ENCODE assay signal across 11 cellular contexts in the genomic region with DNA sequence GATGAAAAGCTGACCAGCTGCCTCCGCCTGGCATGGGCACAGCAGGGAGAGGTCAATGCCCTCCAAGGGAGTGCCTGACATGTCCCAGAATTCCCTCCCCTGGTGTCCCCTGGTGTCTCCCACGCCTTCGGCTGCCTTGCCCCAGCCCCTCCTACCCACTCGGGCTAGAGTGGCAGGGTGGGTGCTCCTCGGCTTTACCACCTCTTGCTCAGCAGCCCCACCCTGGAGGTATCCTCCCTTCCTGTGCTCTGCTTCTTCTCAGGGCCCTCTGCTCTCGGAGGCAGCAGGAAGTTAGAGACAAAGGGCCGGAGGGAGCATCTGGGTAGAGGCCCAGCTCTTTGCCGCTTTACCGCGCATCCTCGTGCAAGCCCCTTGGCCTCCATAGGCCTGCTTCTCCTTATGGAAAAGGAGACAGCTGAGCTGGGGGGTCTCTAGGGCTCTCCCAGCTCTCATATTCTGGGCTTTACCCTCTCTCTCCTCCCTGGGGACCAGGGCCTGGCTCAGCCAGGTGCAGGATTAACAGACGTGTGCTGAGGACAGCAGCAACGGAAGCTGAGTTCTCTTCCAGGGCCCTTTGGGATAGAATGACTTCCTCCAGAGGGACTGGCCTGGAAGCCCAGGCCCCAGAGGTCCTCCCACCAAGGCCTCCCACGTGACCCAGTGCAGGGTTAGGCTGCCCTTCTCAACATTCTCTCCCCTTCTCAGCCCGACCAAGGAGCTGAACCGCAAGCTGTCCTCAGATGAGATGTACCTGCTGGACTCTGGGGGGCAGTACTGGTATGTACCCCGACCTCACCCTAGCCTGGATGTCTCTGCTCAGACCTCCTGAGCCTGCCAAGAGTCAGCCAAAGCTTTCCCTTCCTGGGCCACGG. TPM values are rescaled to one million over a fixed set of nuclear protein-coding genes. Genes with fewer than 3 reads are reported as not detected.
DNase-seq lines count a peak whose midpoint lies in the region; ATAC-seq and TF ChIP-seq lines count a peak whose summit lies in the region.
"Had no signal": no experiment of that assay in that cellular context is flagged by ENCODE, and none has a peak within 500 bp of the region (broad histone marks: within the 10 kb centered on the region; RNA-seq: fewer than 3 reads in every experiment).

No MANE protein-coding gene starts in this region.

- no peaks in the 10 kb centered on the region for H3K4me1 ChIP-seq in mucosa of descending colon (ENCODE audit: low read depth)
- H3K4me1 ChIP-seq: A549, breast epithelium had no signal

- H3K9me3 ChIP-seq in WERI-Rb-1 (ENCODE audit: severe bottlenecking) (no peaks in the 10 kb centered on the region), mucosa of descending colon (no peaks in the 10 kb centered on the region)
- H3K9me3 ChIP-seq: A549, breast epithelium had no signal

- no peaks in the 10 kb centered on the region for H3K36me3 ChIP-seq in WERI-Rb-1
- no peaks in the 10 kb centered on the region for H3K36me3 ChIP-seq in mucosa of descending colon (ENCODE audit: low read depth)
- H3K36me3 ChIP-seq: breast epithelium had no signal

- peak; percentile 48; the same call in 1 of the 2 replicates for TF ChIP-seq CTCF in WERI-Rb-1 (IDR thresholded peaks at IDR 0.05; ENCODE audit: low read depth, low read length)
- TF ChIP-seq CTCF in mucosa of descending colon (IDR thresholded peaks at IDR 0.05), result no peak

- H3K27ac ChIP-seq in WERI-Rb-1, result no peak overlapping the region
- H3K27ac ChIP-seq: A549, breast epithelium had no signal

- H3K27me3 ChIP-seq in WERI-Rb-1 (ENCODE audit: insufficient read depth, low read depth, severe bottlenecking), result peaks cover 6% of the 10 kb centered on the region

- intact Hi-C loops in mucosa of descending colon (cut with DNase I, micrococcal nuclease), result no loop called here

- DNase-seq in NCI-H1436 (lab: John Stamatoyannopoulos, UW) (peak; percentile 21), NCI-H1436 treated with DMSO at 0.1 percent for 48 hours (lab: John Stamatoyannopoulos, UW) (no peak), WERI-Rb-1 (peak; percentile 30), mucosa of descending colon (no peak), NCI-H1694 (lab: John Stamatoyannopoulos, UW) (no peak), AML-193 (lab: John Stamatoyannopoulos, UW) (no peak)
- DNase-seq: NCI-H2029 treated with DMSO at 0.1 percent for 48 hours had no signal

- ATAC-seq in GM21786 (IDR thresholded peaks at IDR 0.05; ENCODE audit: unreplicated experiment) (peak; percentile 40), mucosa of descending colon (peak; percentile 47), HG03039 (IDR thresholded peaks at IDR 0.05; ENCODE audit: unreplicated experiment) (no peak)

- H3K4me3 ChIP-seq in WERI-Rb-1 (ENCODE audit: low read depth, low read length) (no peak overlapping the region), mucosa of descending colon (no peak overlapping the region)
- H3K4me3 ChIP-seq: A549, breast epithelium had no signal

RNA-seq across cellular contexts. Expression of a gene that starts 17.2 kb away (rescaled TPM):
- total RNA-seq in mucosa of descending colon, result 10 to 100 TPM in 2 of 3 donors, 1 to 10 TPM in 1; 4.9 to 14.5 (median 11.3) TPM

RNA-seq across cellular contexts. Expression of a gene that starts 23.7 kb away (rescaled TPM):
- 10 to 100 TPM in 1 of 3 donors, 1 to 10 TPM in 2; 6.1 to 10.1 (median 7.2) TPM for total RNA-seq in mucosa of descending colon

Comparison
In these comparisons a context has a peak if more than half of its experiments do, and no peak if none do; other contexts are left out.
1. DNase-seq: peak in NCI-H1436 (single experiment) and WERI-Rb-1 (single experiment); none in NCI-H1436 treated with DMSO at 0.1 percent for 48 hours (single experiment), mucosa of descending colon (0 of 3), NCI-H1694 (single experiment) and AML-193 (0 of 2).